1 cellular context compared by ENCODE assay signal in the genomic region with DNA sequence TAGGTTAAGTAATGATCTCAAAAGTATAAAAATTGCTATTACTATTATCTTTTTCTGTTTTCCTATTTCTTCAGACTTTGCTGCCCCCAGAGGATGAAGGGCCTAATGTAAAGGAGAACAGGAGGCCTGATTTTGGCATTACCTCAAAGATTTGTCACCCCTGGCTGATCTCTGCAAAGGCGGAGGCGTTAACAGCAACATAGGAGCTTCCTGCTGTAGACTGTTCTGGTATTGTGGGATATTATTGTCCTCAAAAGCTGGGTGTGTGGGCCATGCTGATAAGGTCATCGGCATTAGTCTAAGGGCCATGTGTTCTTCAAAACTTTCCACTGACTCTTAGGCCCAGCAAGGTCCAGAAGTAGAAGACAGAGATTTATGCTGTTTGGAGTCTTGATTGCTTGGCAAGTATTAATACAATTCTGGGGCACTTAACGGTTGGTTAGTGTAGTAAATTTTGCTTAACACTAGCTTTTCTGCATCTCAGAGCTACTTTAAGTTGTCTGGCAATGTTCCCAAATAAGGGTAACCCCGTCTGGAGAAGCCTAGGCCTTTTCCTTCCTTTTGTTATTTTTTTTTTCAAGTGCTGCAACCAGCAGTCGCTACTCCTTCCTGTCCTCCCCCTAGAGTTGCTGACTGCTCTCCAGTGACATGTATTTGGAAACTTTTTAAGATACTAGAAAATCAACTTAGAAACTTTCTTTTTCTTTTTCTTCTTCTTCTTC.
TF ChIP-seq lines count a peak whose summit lies in the region.

No MANE protein-coding gene starts in this region.

TF ChIP-seq in K562, 482 proteins besides CTCF, POLR2A, EP300 and RAD21 (continued from another document):
- TF ChIP-seq, protein P1, sequence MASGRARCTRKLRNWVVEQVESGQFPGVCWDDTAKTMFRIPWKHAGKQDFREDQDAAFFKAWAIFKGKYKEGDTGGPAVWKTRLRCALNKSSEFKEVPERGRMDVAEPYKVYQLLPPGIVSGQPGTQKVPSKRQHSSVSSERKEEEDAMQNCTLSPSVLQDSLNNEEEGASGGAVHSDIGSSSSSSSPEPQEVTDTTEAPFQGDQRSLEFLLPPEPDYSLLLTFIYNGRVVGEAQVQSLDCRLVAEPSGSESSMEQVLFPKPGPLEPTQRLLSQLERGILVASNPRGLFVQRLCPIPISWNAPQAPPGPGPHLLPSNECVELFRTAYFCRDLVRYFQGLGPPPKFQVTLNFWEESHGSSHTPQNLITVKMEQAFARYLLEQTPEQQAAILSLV (tag; IDR thresholded peaks at IDR 0.05), result no peak
- TF ChIP-seq DPF2 (IDR thresholded peaks at IDR 0.05), result peak; percentile 58
- no peak for TF ChIP-seq JUN (IDR thresholded peaks at IDR 0.05; ENCODE audit: borderline replicate concordance, low read depth, low read length)
- TF ChIP-seq JUN (CRISPR knock-in tag; IDR thresholded peaks at IDR 0.05; ENCODE audit: borderline replicate concordance), result no peak
- TF ChIP-seq GABPA (tag; conservative IDR thresholded peaks at IDR 0.05; ENCODE audit: low read depth), result 0 out of 2 replicates have a peak, but pooled peaks have one; percentile 35
- TF ChIP-seq ZNF354B (CRISPR knock-in tag; IDR thresholded peaks at IDR 0.05), result no peak
- TF ChIP-seq STAT5B (CRISPR knock-in tag; IDR thresholded peaks at IDR 0.05), result no peak
- TF ChIP-seq KDM5B (IDR thresholded peaks at IDR 0.05; ENCODE audit: insufficient replicate concordance, low read depth, low read length), result no peak
- no peak for TF ChIP-seq KLF6 (CRISPR knock-in tag; IDR thresholded peaks at IDR 0.05; ENCODE audit: borderline replicate concordance)
TF ChIP-seq in K562: peak in this region for 52.
